23 cellular contexts compared by ENCODE assay signal in the genomic region with DNA sequence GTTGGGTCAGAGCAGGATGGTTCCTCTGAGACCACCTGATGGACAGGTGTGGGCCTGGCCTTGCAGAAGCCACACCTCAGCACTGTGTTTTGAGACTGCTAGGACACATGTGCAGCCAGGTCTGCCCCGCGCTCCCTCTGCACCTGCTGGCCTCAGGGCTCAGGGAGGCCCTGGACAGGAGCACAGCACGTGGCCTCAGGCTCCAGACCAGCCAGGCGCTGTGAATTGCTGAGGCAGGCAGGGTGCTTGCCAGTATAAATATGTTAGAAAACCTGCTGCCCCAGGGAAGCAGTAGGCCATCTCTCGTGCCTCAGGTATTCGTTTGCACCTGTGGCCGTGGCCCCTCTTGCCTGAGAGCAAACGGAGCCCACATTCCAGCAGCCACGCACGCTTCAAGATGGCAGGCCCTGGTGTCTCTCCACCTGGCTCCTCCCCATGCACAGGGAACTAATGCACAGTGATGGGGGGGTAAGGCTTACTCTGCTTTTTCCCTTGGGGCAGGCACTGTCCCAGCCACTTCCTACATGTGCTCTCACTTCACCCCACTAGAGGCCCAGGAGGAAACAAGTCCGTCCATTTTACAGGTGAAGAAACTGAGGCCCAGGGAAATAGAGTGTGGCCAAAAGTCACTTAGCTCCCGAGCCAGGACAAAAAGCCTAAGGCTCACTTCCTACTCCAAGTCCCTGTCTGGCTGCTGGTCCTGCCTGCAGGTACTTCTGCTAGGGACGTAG. TPM values are rescaled to one million over a fixed set of nuclear protein-coding genes. Genes with fewer than 3 reads are reported as not detected.
A peak's percentile ranks its signal among the peaks of the same experiment; 100 is the strongest.
DNase-seq lines count a peak whose midpoint lies in the region; ATAC-seq, FAIRE-seq and TF ChIP-seq lines count a peak whose summit lies in the region.
"Had no signal": no experiment of that assay in that cellular context is flagged by ENCODE, and none has a peak within 500 bp of the region (broad histone marks: within the 10 kb centered on the region; RNA-seq: fewer than 3 reads in every experiment).

No MANE protein-coding gene starts in this region.

- CTCF ChIA-PET in GM12878 (lab: Yijun Ruan, JAX), result interaction anchor here (2.6 kb wide), 1 partner anchor 61 kb away, joined by 13 read pairs; no protein-coding TSS in a partner anchor
- CTCF ChIA-PET in activated CD8-positive, alpha-beta T cell treated with anti-CD3 and anti-CD28 coated beads for 36 hours (lab: Charles Lee), result interaction anchor here (1.9 kb wide), 1 partner anchor 61 kb away, joined by 6 read pairs; no protein-coding TSS in a partner anchor

- SMC1A ChIA-PET in GM12878 (lab: Charles Lee; ENCODE audit: uncharacterized antibody, unreplicated experiment), result no interaction called here

- RAD21 ChIA-PET in GM12878 (lab: Charles Lee; ENCODE audit: unreplicated experiment), result no interaction called here

- FAIRE-seq in GM12878 (lab: Jason Lieb, UNC), result no peak
- FAIRE-seq: frontal cortex, GM18507 had no signal

- ATAC-seq in GM12878 (no peak), left lobe of liver (peak; percentile 67)
- ATAC-seq in activated T-helper 17 cell treated with anti-CD3 and anti-CD28 coated beads, Interleukin-2, amount 50 U/mL, for 72 hours (replicated peaks), result no peak
- no peak for ATAC-seq in activated CD8-positive, alpha-beta T cell treated with anti-CD3 and anti-CD28 coated beads for 36 hours
- ATAC-seq: CD8-positive, alpha-beta T cell; naive thymus-derived CD4-positive, alpha-beta T cell had no signal

- no peaks in the 10 kb centered on the region for H3K9me3 Mint-ChIP-seq in activated T-helper 17 cell treated with anti-CD3 and anti-CD28 coated beads, Interleukin-2, amount 50 U/mL, for 72 hours
- H3K9me3 Mint-ChIP-seq in activated CD8-positive, alpha-beta T cell treated with anti-CD3 and anti-CD28 coated beads for 36 hours, result no peaks in the 10 kb centered on the region
- H3K9me3 Mint-ChIP-seq: activated CD4-positive, alpha-beta memory T cell treated with anti-CD3 and anti-CD28 coated beads, Interleukin-2, amount 10 ng/mL, durations not matched to agents 7 days and 5 days; activated naive CD4-positive, alpha-beta T cell treated with anti-CD3 and anti-CD28 coated beads for 36 hours; activated T-cell treated with anti-CD3 and anti-CD28 coated beads, Interleukin-2, amount 50 U/mL, for 24 hours; CD8-positive, alpha-beta T cell; central memory CD8-positive, alpha-beta T cell; naive thymus-derived CD4-positive, alpha-beta T cell had no signal

- H3K4me1 ChIP-seq in GM12878 (ENCODE audit: control insufficient read depth, insufficient read depth, low read length) (peaks cover 4% of the 10 kb centered on the region), spleen (peaks cover 8 to 58% (median 32%) of the 10 kb centered on the region in 6 donors)
- H3K4me1 ChIP-seq: HAP-1 had no signal

- 0 out of 2 replicates have a peak, but pooled peaks cover 3% of the 10 kb centered on the region for H4K20me1 ChIP-seq in GM12878 (ENCODE audit: control insufficient read depth, insufficient read depth)

- no peak for TF ChIP-seq EP300 in GM12878 (IDR thresholded peaks at IDR 0.05; ENCODE audit: borderline replicate concordance in 1 of 2, control insufficient read depth in 1 of 2, low read depth in 2 of 2, low read length in 2 of 2)

- BruUV-seq in GM12878 (replicated peaks; lab: Mats Ljungman, UMichigan), result no TSS peak

- TF ChIP-seq RAD21 in GM12878 (IDR thresholded peaks at IDR 0.05; ENCODE audit: insufficient read depth, low read depth, low read length), result no peak

- in situ Hi-C loops in GM12878 (cut with MboI), result no loop called here

- peaks cover 36 to 40% of the 10 kb centered on the region in 2 experiments for H3K36me3 ChIP-seq in GM12878 (ENCODE audit: control insufficient read depth in 2 of 2, insufficient read depth in 2 of 2, low read length in 1 of 2)
- peaks cover 0 to 62% (median 55%) of the 10 kb centered on the region in 6 donors for H3K36me3 ChIP-seq in spleen
- H3K36me3 ChIP-seq: ovary had no signal

- H3K9me3 ChIP-seq in GM12878 (replicated peaks; ENCODE audit: control insufficient read depth, insufficient read depth, low read length) (no peaks in the 10 kb centered on the region), spleen (no peaks in the 10 kb centered on the region)
- H3K9me3 ChIP-seq: HAP-1, ovary had no signal

- no peaks in the 10 kb centered on the region for H3K27me3 Mint-ChIP-seq in activated T-helper 17 cell treated with anti-CD3 and anti-CD28 coated beads, Interleukin-2, amount 50 U/mL, for 72 hours
- no peaks in the 10 kb centered on the region for H3K27me3 Mint-ChIP-seq in activated CD8-positive, alpha-beta T cell treated with anti-CD3 and anti-CD28 coated beads for 36 hours
- H3K27me3 Mint-ChIP-seq: activated CD4-positive, alpha-beta memory T cell treated with anti-CD3 and anti-CD28 coated beads, Interleukin-2, amount 10 ng/mL, durations not matched to agents 7 days and 5 days; central memory CD8-positive, alpha-beta T cell had no signal

- H3K4me3 Mint-ChIP-seq in activated T-helper 17 cell treated with anti-CD3 and anti-CD28 coated beads, Interleukin-2, amount 50 U/mL, for 72 hours, result no peak overlapping the region
- no peak overlapping the region for H3K4me3 Mint-ChIP-seq in activated CD8-positive, alpha-beta T cell treated with anti-CD3 and anti-CD28 coated beads for 36 hours
- H3K4me3 Mint-ChIP-seq: activated CD4-positive, alpha-beta memory T cell treated with anti-CD3 and anti-CD28 coated beads, Interleukin-2, amount 10 ng/mL, durations not matched to agents 7 days and 5 days; activated naive CD4-positive, alpha-beta T cell treated with anti-CD3 and anti-CD28 coated beads for 36 hours; activated T-cell treated with anti-CD3 and anti-CD28 coated beads, Interleukin-2, amount 50 U/mL, for 24 hours; CD8-positive, alpha-beta T cell; central memory CD8-positive, alpha-beta T cell; naive thymus-derived CD4-positive, alpha-beta T cell had no signal

- POLR2A ChIA-PET in GM12878 (lab: Charles Lee), result no interaction called here
- POLR2A ChIA-PET in activated CD8-positive, alpha-beta T cell treated with anti-CD3 and anti-CD28 coated beads for 36 hours (lab: Charles Lee), result interaction anchor here (1.0 to 1.4 kb wide), 3 partner anchors 9 to 51 kb away, joined by 3 to 4 read pairs (median 3); a partner anchor contains a TSS

- peak; percentile 84 for DNase-seq in LNCaP clone FGC (ENCODE audit: low read depth)
- DNase-seq in GM12878 (ENCODE audit: low read depth, low spot score), result no peak
- DNase-seq in left lobe of liver (ENCODE audit: low spot score), result peak; percentile 92
- DNase-seq in spleen, result peak; percentile 66
- DNase-seq in HUDEP-2 (lab: John Stamatoyannopoulos, UW; ENCODE audit: unreplicated experiment in 76 of 76), result no peak
- no peak for DNase-seq in activated CD8-positive, alpha-beta T cell treated with anti-CD3 and anti-CD28 coated beads for 36 hours
- DNase-seq: activated CD4-positive, alpha-beta memory T cell treated with anti-CD3 and anti-CD28 coated beads, Interleukin-2, amount 10 ng/mL, durations not matched to agents 7 days and 5 days; activated naive CD4-positive, alpha-beta T cell treated with anti-CD3 and anti-CD28 coated beads for 36 hours; activated T-cell treated with anti-CD3 and anti-CD28 coated beads, Interleukin-2, amount 50 U/mL, for 24 hours; anterior cingulate cortex; MM.1S; naive thymus-derived CD4-positive, alpha-beta T cell; NCI-H1436; ovary; Right ventricle myocardium superior; stimulated activated CD4-positive, alpha-beta T cell treated with anti-CD3 and anti-CD28 coated beads, Interleukin-1b, Interleukin-23, amount 100 ng/mL, for 48 hours; stimulated activated naive CD4-positive, alpha-beta T cell had no signal

- no peak overlapping the region for H3K4me3 ChIP-seq in LNCaP clone FGC (ENCODE audit: low read depth, low read length)
- no peak overlapping the region for H3K4me3 ChIP-seq in GM12878
- H3K4me3 ChIP-seq in spleen, result no peak overlapping the region
- H3K4me3 ChIP-seq: HAP-1, ovary had no signal

- peak; percentile 52; the same call in 1 of the 2 replicates for TF ChIP-seq POLR2A in GM12878 (IDR thresholded peaks at IDR 0.05; ENCODE audit: low read depth, low read length)
- no peak for TF ChIP-seq POLR2A in spleen (IDR thresholded peaks at IDR 0.05)

- intact Hi-C loops in GM12878 (cut with micrococcal nuclease; ENCODE audit: unreplicated experiment) (no loop called here), spleen (cut with DNase I; ENCODE audit: low total_unique reads) (no loop called here)
- intact Hi-C loops in activated CD8-positive, alpha-beta T cell treated with anti-CD3 and anti-CD28 coated beads for 36 hours (cut with micrococcal nuclease), result no loop called here

- no peak overlapping the region for H3K9ac ChIP-seq in GM12878 (ENCODE audit: control insufficient read depth, insufficient read depth, low read length)

- no peak overlapping the region for H3K27ac ChIP-seq in GM12878 (ENCODE audit: control insufficient read depth, insufficient read depth)
- H3K27ac ChIP-seq in spleen, result peak overlapping the region in 2 of 8 donors; percentile 27 to 59
- H3K27ac ChIP-seq: ovary had no signal

- H3K4me1 Mint-ChIP-seq in activated T-helper 17 cell treated with anti-CD3 and anti-CD28 coated beads, Interleukin-2, amount 50 U/mL, for 72 hours, result no peaks in the 10 kb centered on the region
- H3K4me1 Mint-ChIP-seq in activated CD8-positive, alpha-beta T cell treated with anti-CD3 and anti-CD28 coated beads for 36 hours (ENCODE audit: low read depth), result peaks cover 15% of the 10 kb centered on the region

- no peak overlapping the region for H3K4me2 ChIP-seq in GM12878 (ENCODE audit: control insufficient read depth, insufficient read depth)

- H3K27ac Mint-ChIP-seq in activated T-helper 17 cell treated with anti-CD3 and anti-CD28 coated beads, Interleukin-2, amount 50 U/mL, for 72 hours, result no peak overlapping the region
- no peak overlapping the region for H3K27ac Mint-ChIP-seq in activated CD8-positive, alpha-beta T cell treated with anti-CD3 and anti-CD28 coated beads for 36 hours
- H3K27ac Mint-ChIP-seq: activated CD4-positive, alpha-beta memory T cell treated with anti-CD3 and anti-CD28 coated beads, Interleukin-2, amount 10 ng/mL, durations not matched to agents 7 days and 5 days; activated naive CD4-positive, alpha-beta T cell treated with anti-CD3 and anti-CD28 coated beads for 36 hours; CD8-positive, alpha-beta T cell had no signal

- no peaks in the 10 kb centered on the region for H3K27me3 ChIP-seq in GM12878 (replicated peaks in 1 of 2; ENCODE audit: control insufficient read depth in 2 of 2, insufficient read depth in 2 of 2, low read length in 1 of 2)
- H3K27me3 ChIP-seq in spleen (replicated peaks in 1 of 7), result peaks cover 0 to 16% (median 0%) of the 10 kb centered on the region in 7 donors
- H3K27me3 ChIP-seq: ovary had no signal

- WGBS in GM12878 (ENCODE audit: insufficient coverage, insufficient replicate concordance, low lambda C conversion rate, missing lambda C conversion rate), result 93% methylated on average over 13 of the region's 13 CpGs
- WGBS in spleen, 5 donors, result 83 to 92% (median 90%) methylated on average over 9 to 13 of the region's 13 CpGs

- no peak overlapping the region for H2AFZ ChIP-seq in GM12878 (ENCODE audit: control insufficient read depth, low read depth, low read length)

- no peak for TF ChIP-seq CTCF in LNCaP clone FGC (IDR thresholded peaks at IDR 0.05; ENCODE audit: control insufficient read depth, extremely low read depth, insufficient read depth)
- TF ChIP-seq CTCF in GM12878 (IDR thresholded peaks at IDR 0.05 in 2 of 3, conservative IDR thresholded peaks at IDR 0.05 in 1 of 3; ENCODE audit: control insufficient read depth in 2 of 3, extremely low read depth in 1 of 3, insufficient read depth in 1 of 3, low read depth in 3 of 3, low read length in 3 of 3), result no peak
- no peak for TF ChIP-seq CTCF in spleen (IDR thresholded peaks at IDR 0.05 in 8 of 11, conservative IDR thresholded peaks at IDR 0.05 in 3 of 11)
- no peak for TF ChIP-seq CTCF in activated CD8-positive, alpha-beta T cell treated with anti-CD3 and anti-CD28 coated beads for 36 hours (IDR thresholded peaks at IDR 0.05)

- peaks cover 44% of the 10 kb centered on the region for H3K36me3 Mint-ChIP-seq in activated T-helper 17 cell treated with anti-CD3 and anti-CD28 coated beads, Interleukin-2, amount 50 U/mL, for 72 hours (ENCODE audit: low read depth)
- H3K36me3 Mint-ChIP-seq in activated CD8-positive, alpha-beta T cell treated with anti-CD3 and anti-CD28 coated beads for 36 hours (ENCODE audit: low read depth), result peaks cover 18% of the 10 kb centered on the region

- no peaks in the 10 kb centered on the region for H3K79me2 ChIP-seq in GM12878 (ENCODE audit: control insufficient read depth, insufficient read depth, low read length)

RNA-seq across cellular contexts. Expression of a gene that starts 20.4 kb away (rescaled TPM):
- total RNA-seq in GM12878 (2013; cell fraction: nucleolus; rRNA removed), result 74.2 and 76.7 TPM in 2 replicates
- total RNA-seq in GM12878 (2014; rRNA removed) (165 and 184 TPM in 2 replicates), GM12878 (2014; rRNA removed; fragmentation: Illumina TruSeq; extraction: Trizol) (102 and 112 TPM in 2 replicates), GM12878 (2021) (167 and 189 TPM in 2 replicates), left lobe of liver (152 TPM), spleen (100 to 1,000 TPM; 104 to 136 (median 122) TPM)
- polyA plus RNA-seq in GM12878 (2011; ENCODE audit: low read depth), result 113 TPM
- polyA plus RNA-seq in GM12878 (2011; rRNA removed) (126 and 145 TPM in 2 replicates), GM12878 (2014; fragmentation: Illumina TruSeq; extraction: Trizol) (129 and 139 TPM in 2 replicates), GM12878 (2014; fragmentation: Nextera tagmentation; extraction: Ambion mirVana) (1 to 10 TPM; 5.2 to 5.9 TPM), GM12878 (2014; rRNA removed) (133 and 142 TPM in 2 replicates), GM12878 (2016; fragmentation: Nextera tagmentation; extraction: Ambion mirVana) (100 to 1,000 TPM; 254 to 265 TPM), spleen (10 to 100 TPM; 49.0 to 66.0 (median 51.2) TPM)
- 121 and 141 TPM in 2 replicates for polyA plus RNA-seq in GM12878 (2011; cell fraction: cytosol; rRNA removed)
- 99.6 and 106 TPM in 2 replicates for polyA plus RNA-seq in GM12878 (2011; cell fraction: nucleus; rRNA removed)
- 115 and 141 TPM in 2 replicates for polyA plus RNA-seq in GM12878 (2012)
- 212 and 221 TPM in 2 replicates for polyA minus RNA-seq in GM12878 (2011; rRNA and poly(A)+ RNA removed)
- polyA minus RNA-seq in GM12878 (2011; cell fraction: cytosol; rRNA and poly(A)+ RNA removed), result 55.7 and 70.0 TPM in 2 replicates
- 46.2 and 57.9 TPM in 2 replicates for polyA minus RNA-seq in GM12878 (2011; cell fraction: nucleus; rRNA and poly(A)+ RNA removed)
- 100 to 1,000 TPM; 134 to 189 TPM for total RNA-seq in activated T-helper 17 cell treated with anti-CD3 and anti-CD28 coated beads, Interleukin-2, amount 50 U/mL, for 72 hours
- total RNA-seq in activated CD8-positive, alpha-beta T cell treated with anti-CD3 and anti-CD28 coated beads for 36 hours, result 100 to 1,000 TPM; 107 to 116 TPM

RNA-seq across cellular contexts. Expression of a gene that starts 51.0 kb away (rescaled TPM):
- 40.7 and 41.2 TPM in 2 replicates for total RNA-seq in GM12878 (2013; cell fraction: nucleolus; rRNA removed)
- 107 and 114 TPM in 2 replicates for total RNA-seq in GM12878 (2014; rRNA removed)
- 86.8 and 89.6 TPM in 2 replicates for total RNA-seq in GM12878 (2014; rRNA removed; fragmentation: Illumina TruSeq; extraction: Trizol)
- total RNA-seq in GM12878 (2021), result 77.3 and 78.8 TPM in 2 replicates
- polyA plus RNA-seq in GM12878 (2011; ENCODE audit: low read depth), result 32.9 TPM
- 44.7 and 59.0 TPM in 2 replicates for polyA plus RNA-seq in GM12878 (2011; rRNA removed)
- 62.7 and 77.5 TPM in 2 replicates for polyA plus RNA-seq in GM12878 (2011; cell fraction: cytosol; rRNA removed)
- polyA plus RNA-seq in GM12878 (2011; cell fraction: nucleus; rRNA removed), result 25.2 and 32.9 TPM in 2 replicates
- polyA plus RNA-seq in GM12878 (2012), result 46.6 and 48.6 TPM in 2 replicates
- 98.8 and 108 TPM in 2 replicates for polyA plus RNA-seq in GM12878 (2014; fragmentation: Illumina TruSeq; extraction: Trizol)
- 10 to 100 TPM; 15.2 to 32.5 TPM for polyA plus RNA-seq in GM12878 (2014; fragmentation: Nextera tagmentation; extraction: Ambion mirVana)
- 72.5 and 77.5 TPM in 2 replicates for polyA plus RNA-seq in GM12878 (2014; rRNA removed)
- 100 to 1,000 TPM; 132 to 142 TPM for polyA plus RNA-seq in GM12878 (2016; fragmentation: Nextera tagmentation; extraction: Ambion mirVana)
- polyA minus RNA-seq in GM12878 (2011; rRNA and poly(A)+ RNA removed), result 38.6 and 44.2 TPM in 2 replicates
- polyA minus RNA-seq in GM12878 (2011; cell fraction: cytosol; rRNA and poly(A)+ RNA removed), result 17.5 and 28.7 TPM in 2 replicates
- polyA minus RNA-seq in GM12878 (2011; cell fraction: nucleus; rRNA and poly(A)+ RNA removed), result 14.5 and 34.2 TPM in 2 replicates
- 11.3 TPM for total RNA-seq in left lobe of liver
- 10 to 100 TPM; 25.2 to 32.6 (median 29.2) TPM for total RNA-seq in spleen
- 10 to 100 TPM; 21.6 to 36.4 (median 33.3) TPM for polyA plus RNA-seq in spleen
- 10 to 100 TPM; 37.6 to 95.2 TPM for total RNA-seq in activated T-helper 17 cell treated with anti-CD3 and anti-CD28 coated beads, Interleukin-2, amount 50 U/mL, for 72 hours
- total RNA-seq in activated CD8-positive, alpha-beta T cell treated with anti-CD3 and anti-CD28 coated beads for 36 hours, result 10 to 100 TPM; 99.0 to 99.5 TPM

Comparison
In these comparisons a context has a peak if more than half of its experiments do, and no peak if none do; other contexts are left out.
1. DNase-seq: peak in LNCaP clone FGC (single experiment), left lobe of liver (single experiment) and spleen (single experiment); none in GM12878 (single experiment), HUDEP-2 (0 of 76) and activated CD8-positive, alpha-beta T cell treated with anti-CD3 and anti-CD28 coated beads for 36 hours (single experiment).